Comparison of ENCODE assay signal across 21 cellular contexts in the genomic region with DNA sequence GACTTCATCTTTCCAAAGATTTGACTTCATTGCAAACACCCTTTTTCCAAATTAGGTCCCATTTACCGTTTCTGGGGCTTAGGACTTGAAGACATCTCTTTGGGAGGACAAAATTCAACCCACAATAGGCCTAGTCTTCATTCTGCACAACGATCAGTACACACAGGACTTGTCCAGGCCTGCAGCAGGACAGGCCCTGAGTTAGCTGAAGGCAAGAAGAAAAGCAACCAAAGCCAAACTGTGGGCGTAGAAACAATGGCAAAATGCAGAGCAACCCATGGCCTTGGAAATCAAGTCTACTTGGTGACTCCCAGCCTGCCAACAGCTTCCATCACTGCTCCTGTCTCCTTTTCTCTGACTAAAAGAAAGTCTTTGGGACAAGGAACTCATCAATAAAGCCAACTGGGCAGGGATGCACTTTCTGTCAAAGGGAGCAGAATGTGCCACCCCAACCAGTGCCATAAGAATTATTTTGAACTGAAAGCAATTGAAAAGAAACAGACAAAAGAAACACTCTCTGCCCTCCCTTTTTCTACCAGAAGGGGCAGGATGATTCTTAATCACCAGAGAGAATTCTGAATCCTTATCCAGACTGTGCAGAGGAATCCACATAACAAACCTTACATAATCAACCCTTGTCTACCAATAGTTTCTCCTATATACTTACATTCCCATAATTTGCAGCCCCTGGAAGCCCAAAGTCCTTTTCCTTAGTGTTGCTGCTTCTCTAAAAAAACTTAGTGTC.
DNase-seq lines count a peak whose midpoint lies in the region; ATAC-seq and TF ChIP-seq lines count a peak whose summit lies in the region.
"Had no signal": no experiment of that assay in that cellular context is flagged by ENCODE, and none has a peak within 500 bp of the region (broad histone marks: within the 10 kb centered on the region; RNA-seq: fewer than 3 reads in every experiment).

No MANE protein-coding gene starts in this region.

- no peaks in the 10 kb centered on the region for H3K27me3 ChIP-seq in suprapubic skin
- H3K27me3 ChIP-seq: left lung, transverse colon had no signal

- H3K36me3 ChIP-seq in suprapubic skin, result no peaks in the 10 kb centered on the region
- H3K36me3 ChIP-seq: left lung, transverse colon had no signal

- no peaks in the 10 kb centered on the region for H3K9me3 ChIP-seq in suprapubic skin
- H3K9me3 ChIP-seq: A549, transverse colon had no signal

- H3K4me3 ChIP-seq in astrocyte of the spinal cord (ENCODE audit: low read depth, low read length) (no peak overlapping the region), fibroblast of the aortic adventitia (ENCODE audit: low read depth, low read length) (no peak overlapping the region), suprapubic skin (no peak overlapping the region)
- H3K4me3 ChIP-seq: A549, left lung, transverse colon had no signal

- ATAC-seq in GM19452 (IDR thresholded peaks at IDR 0.05; ENCODE audit: unreplicated experiment), result no peak
- ATAC-seq: A549; CD8-positive, alpha-beta T cell; left lung; stimulated activated memory B cell treated with anti-CD40 and anti-IgM and Interleukin-4, amounts not matched to agents 10 μg/mL and 1 μg/mL and 100 μg/mL, for 72 hours had no signal

- in situ Hi-C loops in astrocyte of the spinal cord (cut with HindIII; ENCODE audit: low sequenced_read_pairs), result no loop called here

- peaks cover 8% of the 10 kb centered on the region for H3K4me1 ChIP-seq in suprapubic skin
- H3K4me1 ChIP-seq: A549, left lung, transverse colon had no signal

- peak; percentile 9 for DNase-seq in NCI-H146 (lab: John Stamatoyannopoulos, UW)
- no peak for DNase-seq in NCI-H146 treated with DMSO at 0.1 percent for 48 hours (lab: John Stamatoyannopoulos, UW; ENCODE audit: unreplicated experiment)
- DNase-seq in astrocyte of the spinal cord (ENCODE audit: low read depth, low spot score), result no peak
- no peak for DNase-seq in fibroblast of the aortic adventitia (ENCODE audit: low read depth)
- DNase-seq in suprapubic skin (ENCODE audit: low spot score in 2 of 2), result no peak
- DNase-seq in posterior vena cava (ENCODE audit: low spot score), result no peak
- no peak for DNase-seq in NCI-H1436 treated with DMSO at 0.1 percent for 48 hours (lab: John Stamatoyannopoulos, UW)
- DNase-seq: activated CD4-positive, CD25-positive, alpha-beta regulatory T cell treated with anti-CD3 and anti-CD28 coated beads, Interleukin-2, amount 50 U/mL, for 72 hours; activated CD8-positive, alpha-beta memory T cell treated with anti-CD3 and anti-CD28 coated beads, Interleukin-2, amount 50 U/mL, for 4 hours; aorta; CD8-positive, alpha-beta T cell; EL; KG1; left lung; NCI-H345; posterior cingulate gyrus; SIG-M5; transverse colon had no signal

- intact Hi-C loops in posterior vena cava (cut with DNase I), result no loop called here

- no peak for TF ChIP-seq POLR2A in suprapubic skin (IDR thresholded peaks at IDR 0.05)

- no peak for TF ChIP-seq EP300 in suprapubic skin (IDR thresholded peaks at IDR 0.05)

- TF ChIP-seq CTCF in astrocyte of the spinal cord (IDR thresholded peaks at IDR 0.05; ENCODE audit: low read depth, low read length) (peak; percentile 23), fibroblast of the aortic adventitia (IDR thresholded peaks at IDR 0.05; ENCODE audit: insufficient read depth, low read length) (peak; percentile 31), suprapubic skin (IDR thresholded peaks at IDR 0.05) (no peak)

- 60% methylated on average over 3 of the region's 3 CpGs for WGBS in suprapubic skin

- H3K27ac ChIP-seq in suprapubic skin, result peak overlapping the region; percentile 57
- H3K27ac ChIP-seq: A549, left lung, transverse colon had no signal

Comparison
In these comparisons a context has a peak if more than half of its experiments do, and no peak if none do; other contexts are left out.
1. CTCF ChIP-seq: peak in astrocyte of the spinal cord (single experiment) and fibroblast of the aortic adventitia (single experiment); none in suprapubic skin (0 of 2).